ENCODE assay signal across 25 cellular contexts in genomic region chr1:202951437-202951836, GRCh38. TPM values are rescaled to one million over a fixed set of nuclear protein-coding genes. Genes with fewer than 3 reads are reported as not detected.
DNase-seq lines count a peak whose midpoint lies in the region; ATAC-seq and TF ChIP-seq lines count a peak whose summit lies in the region.
"Had no signal": no experiment of that assay in that cellular context is flagged by ENCODE, and none has a peak within 500 bp of the region (broad histone marks: within the 10 kb centered on the region; RNA-seq: fewer than 3 reads in every experiment).

No MANE protein-coding gene starts in this region.

- no peaks in the 10 kb centered on the region for H3K27me3 ChIP-seq in CD4-positive, CD25-positive, alpha-beta regulatory T cell (ENCODE audit: control insufficient read depth, insufficient read depth, low read length)
- H3K27me3 ChIP-seq in mucosa of stomach (ENCODE audit: control insufficient read depth, insufficient read depth, low read length) (no peaks in the 10 kb centered on the region), hepatocyte (no peaks in the 10 kb centered on the region)
- H3K27me3 ChIP-seq: esophagus muscularis mucosa, transverse colon had no signal

- no peaks in the 10 kb centered on the region for H3K9me3 ChIP-seq in CD4-positive, CD25-positive, alpha-beta regulatory T cell (ENCODE audit: control insufficient read depth in 2 of 2, low read length in 2 of 2)
- no peaks in the 10 kb centered on the region for H3K9me3 ChIP-seq in mucosa of stomach (ENCODE audit: control insufficient read depth, low read length)
- no peaks in the 10 kb centered on the region for H3K9me3 ChIP-seq in hepatocyte (ENCODE audit: low read depth)
- H3K9me3 ChIP-seq: esophagus muscularis mucosa, transverse colon had no signal

- peaks cover 64% of the 10 kb centered on the region for H3K79me2 ChIP-seq in hepatocyte

- WGBS in hepatocyte (ENCODE audit: low lambda C conversion rate, missing lambda C conversion rate): 72% methylated on average over 2 of the region's 2 CpGs

- no peak overlapping the region for H2AFZ ChIP-seq in hepatocyte
- H2AFZ ChIP-seq: GM23338 had no signal

- H4K20me1 ChIP-seq in hepatocyte (ENCODE audit: insufficient read depth, poor library complexity, severe bottlenecking): peaks cover 49% of the 10 kb centered on the region

- H3K27me3 Mint-ChIP-seq in CD4-positive, CD25-positive, alpha-beta regulatory T cell: no peaks in the 10 kb centered on the region
- H3K27me3 Mint-ChIP-seq: T-helper 17 cell had no signal

- no peak for TF ChIP-seq CTCF in hepatocyte (IDR thresholded peaks at IDR 0.05; ENCODE audit: poor library complexity)

- H3K36me3 Mint-ChIP-seq in CD4-positive, CD25-positive, alpha-beta regulatory T cell: peaks cover 24% of the 10 kb centered on the region

- DNase-seq in CD4-positive, CD25-positive, alpha-beta regulatory T cell: no peak
- peak; percentile 20 for DNase-seq in GM03348 (ENCODE audit: low spot score)
- DNase-seq in astrocyte of the hippocampus (ENCODE audit: low read depth, low spot score): peak; percentile 11
- DNase-seq in NCI-H345 (lab: John Stamatoyannopoulos, UW): no peak
- no peak for DNase-seq in hepatocyte (ENCODE audit: low spot score)
- DNase-seq: amniotic stem cell; caudate nucleus; head of caudate nucleus; immature natural killer cell; NCI-H1417; NCI-H526 treated with DMSO at 0.1 percent for 48 hours; SHP77; stimulated activated CD4-positive, alpha-beta T cell treated with anti-CD3 and anti-CD28 coated beads, Interleukin-1b, Interleukin-23, amount 100 ng/mL, for 48 hours; stimulated activated naive CD4-positive, alpha-beta T cell treated with Interleukin-2 at 50 U/mL for 16 hours; T-helper 17 cell; transverse colon had no signal

- no peaks in the 10 kb centered on the region for H3K9me3 Mint-ChIP-seq in CD4-positive, CD25-positive, alpha-beta regulatory T cell
- H3K9me3 Mint-ChIP-seq: activated T-helper 2 cell treated with anti-CD3 and anti-CD28 coated beads, Interferon-gamma antibody, Interleukin-2, Interleukin-4, amounts not matched to agents 10 μg/mL and 5 μg/mL and 100 μg/mL, durations not matched to agents 14 hours and 24 hours and 36 hours; GM23338; immature natural killer cell; WTC11 had no signal

- peak overlapping the region; percentile 6 to 88 (median 35) for H3K27ac Mint-ChIP-seq in CD4-positive, CD25-positive, alpha-beta regulatory T cell
- H3K27ac Mint-ChIP-seq: activated T-helper 2 cell treated with anti-CD3 and anti-CD28 coated beads, Interferon-gamma antibody, Interleukin-2, Interleukin-4, amounts not matched to agents 10 μg/mL and 5 μg/mL and 100 μg/mL, durations not matched to agents 14 hours and 24 hours and 36 hours; GM23338; T-helper 17 cell; WTC11 had no signal

- no peak overlapping the region for H3K27ac ChIP-seq in CD4-positive, CD25-positive, alpha-beta regulatory T cell (ENCODE audit: insufficient read depth, low read length, poor library complexity, severe bottlenecking)
- no peak overlapping the region for H3K27ac ChIP-seq in hepatocyte

- peaks cover 25 to 53% (median 39%) of the 10 kb centered on the region in 4 donors for H3K4me1 Mint-ChIP-seq in CD4-positive, CD25-positive, alpha-beta regulatory T cell

- H3K4me3 ChIP-seq in CD4-positive, CD25-positive, alpha-beta regulatory T cell (ENCODE audit: low read depth, low read length): no peak overlapping the region
- no peak overlapping the region for H3K4me3 ChIP-seq in mucosa of stomach (ENCODE audit: low read length)
- no peak overlapping the region for H3K4me3 ChIP-seq in hepatocyte
- H3K4me3 ChIP-seq: esophagus muscularis mucosa, GM23338, lung, transverse colon had no signal

- peaks cover 41% of the 10 kb centered on the region for H3K36me3 ChIP-seq in CD4-positive, CD25-positive, alpha-beta regulatory T cell (ENCODE audit: control insufficient read depth, insufficient read depth, low read length)
- H3K36me3 ChIP-seq in mucosa of stomach (ENCODE audit: control insufficient read depth, insufficient read depth, low read length) (peaks cover 7% of the 10 kb centered on the region), hepatocyte (replicated peaks; ENCODE audit: insufficient read depth, low read depth) (no peaks in the 10 kb centered on the region)

- no peak overlapping the region for H3K4me2 ChIP-seq in hepatocyte
- H3K4me2 ChIP-seq: GM23338 had no signal

- no peak overlapping the region for H3K4me3 Mint-ChIP-seq in CD4-positive, CD25-positive, alpha-beta regulatory T cell
- H3K4me3 Mint-ChIP-seq: GM23338, immature natural killer cell, T-helper 17 cell, WTC11 had no signal

- peaks cover 17% of the 10 kb centered on the region for H3K4me1 ChIP-seq in CD4-positive, CD25-positive, alpha-beta regulatory T cell (ENCODE audit: control insufficient read depth, insufficient read depth, low read length, poor library complexity, severe bottlenecking)
- H3K4me1 ChIP-seq in mucosa of stomach (ENCODE audit: control insufficient read depth, insufficient read depth, low read length) (peaks cover 26% of the 10 kb centered on the region), hepatocyte (ENCODE audit: insufficient read depth) (peaks cover 2% of the 10 kb centered on the region)

- H3K9ac ChIP-seq in mucosa of stomach (ENCODE audit: low read length): peak overlapping the region; percentile 9

- no peak for ATAC-seq in CD4-positive, CD25-positive, alpha-beta regulatory T cell (ENCODE audit: low read depth in 2 of 2)
- no peak for ATAC-seq in HG02798 (IDR thresholded peaks at IDR 0.05; ENCODE audit: poor library complexity, unreplicated experiment)
- ATAC-seq in HG02973 (IDR thresholded peaks at IDR 0.05; ENCODE audit: unreplicated experiment): no peak
- ATAC-seq: GM23338, HepG2, T-helper 17 cell, WTC11 had no signal

- no peaks in the 10 kb centered on the region for H3K9me2 ChIP-seq in hepatocyte (replicated peaks; ENCODE audit: insufficient read depth)

RNA-seq across cellular contexts. Expression of gene ADIPOR1, which starts 6.7 kb away (rescaled TPM):
- total RNA-seq in CD4-positive, CD25-positive, alpha-beta regulatory T cell: 70.0 TPM
- 100 to 1,000 TPM; 105 to 117 (median 107) TPM for polyA plus RNA-seq in CD4-positive, CD25-positive, alpha-beta regulatory T cell
- total RNA-seq in hepatocyte: 75.7 and 103 TPM in 2 replicates
- polyA plus RNA-seq in hepatocyte: 114 and 121 TPM in 2 replicates

RNA-seq across cellular contexts. Expression of gene CYB5R1, which starts 15.6 kb away (rescaled TPM):
- total RNA-seq in CD4-positive, CD25-positive, alpha-beta regulatory T cell: 36.1 TPM
- polyA plus RNA-seq in CD4-positive, CD25-positive, alpha-beta regulatory T cell: 10 to 100 TPM; 45.9 to 69.0 (median 55.9) TPM
- total RNA-seq in hepatocyte: 64.9 and 71.6 TPM in 2 replicates
- 93.8 and 97.6 TPM in 2 replicates for polyA plus RNA-seq in hepatocyte

RNA-seq across cellular contexts. Expression of gene KLHL12, which starts 24.4 kb away (rescaled TPM):
- 16.5 TPM for total RNA-seq in CD4-positive, CD25-positive, alpha-beta regulatory T cell
- 10 to 100 TPM; 19.2 to 27.7 (median 20.6) TPM for polyA plus RNA-seq in CD4-positive, CD25-positive, alpha-beta regulatory T cell
- total RNA-seq in hepatocyte: 21.6 and 23.4 TPM in 2 replicates
- polyA plus RNA-seq in hepatocyte: 12.7 and 15.1 TPM in 2 replicates

RNA-seq across cellular contexts. Expression of gene TMEM183A, which starts 55.7 kb away (rescaled TPM):
- 130 TPM for total RNA-seq in CD4-positive, CD25-positive, alpha-beta regulatory T cell
- polyA plus RNA-seq in CD4-positive, CD25-positive, alpha-beta regulatory T cell: 10 to 100 TPM; 53.6 to 73.8 (median 62.0) TPM
- 78.8 and 105 TPM in 2 replicates for total RNA-seq in hepatocyte
- 61.0 and 65.2 TPM in 2 replicates for polyA plus RNA-seq in hepatocyte

Comparison
In these comparisons a context has a peak if more than half of its experiments do, and no peak if none do; other contexts are left out.
1. DNase-seq: peak in GM03348 (single experiment) and astrocyte of the hippocampus (single experiment); none in CD4-positive, CD25-positive, alpha-beta regulatory T cell (0 of 3), NCI-H345 (single experiment) and hepatocyte (single experiment).